In genomic region chr3:63228677-63229076, GRCh38 we compare ENCODE assay signal across 8 cellular contexts. TPM values are rescaled to one million over a fixed set of nuclear protein-coding genes. Genes with fewer than 3 reads are reported as not detected.
DNase-seq lines count a peak whose midpoint lies in the region; ATAC-seq and TF ChIP-seq lines count a peak whose summit lies in the region.

No MANE protein-coding gene starts in this region.

- H3K27me3 Mint-ChIP-seq in progenitor cell of endocrine pancreas, result no peaks in the 10 kb centered on the region

- no peak overlapping the region for H3K4me3 ChIP-seq in Panc1 (ENCODE audit: low read depth in 2 of 2, low read length in 2 of 2)

- peak; percentile 74 for DNase-seq in DMS53 (lab: John Stamatoyannopoulos, UW)
- peak; percentile 48 for DNase-seq in HT-29 (ENCODE audit: low spot score)
- DNase-seq in Panc1 (ENCODE audit: low read depth, low spot score), result peak; percentile 4
- DNase-seq in fibroblast of peridontal ligament (ENCODE audit: extremely low read depth), result peak; percentile 57
- no peak for DNase-seq in progenitor cell of endocrine pancreas (ENCODE audit: low spot score, unreplicated experiment)
- no peak for DNase-seq in occipital lobe (lab: John Stamatoyannopoulos, UW)
- DNase-seq in foreskin melanocyte, result no peak

- no peaks in the 10 kb centered on the region for H3K36me3 ChIP-seq in Panc1 (ENCODE audit: control insufficient read depth, insufficient read depth, low read length)

- ATAC-seq in GM19463 (IDR thresholded peaks at IDR 0.05; ENCODE audit: unreplicated experiment) (peak; percentile 93), Panc1 (no peak)

- H3K27me3 ChIP-seq in Panc1 (ENCODE audit: control insufficient read depth, insufficient read depth, low read length), result no peaks in the 10 kb centered on the region

- intact Hi-C loops in Panc1 (cut with micrococcal nuclease; ENCODE audit: unreplicated experiment), result no loop called here

- H3K27ac ChIP-seq in Panc1 (ENCODE audit: low read length), result no peak overlapping the region

- POLR2A ChIA-PET in Panc1 (lab: Charles Lee), result no interaction called here

- in situ Hi-C loops in Panc1 (cut with HindIII; ENCODE audit: low pct_unique_long_range_greater_than_20kb, low sequenced_read_pairs), result no loop called here

- H3K4me3 Mint-ChIP-seq in progenitor cell of endocrine pancreas (ENCODE audit: low read depth), result no peak overlapping the region

- H3K9me3 Mint-ChIP-seq in progenitor cell of endocrine pancreas (ENCODE audit: low read depth), result no peaks in the 10 kb centered on the region

- TF ChIP-seq CTCF in Panc1 (IDR thresholded peaks at IDR 0.05), result peak; percentile 33; the same call in 1 of the 2 replicates
- peak; percentile 73 for TF ChIP-seq CTCF in progenitor cell of endocrine pancreas (IDR thresholded peaks at IDR 0.05; ENCODE audit: unreplicated experiment)

- no peaks in the 10 kb centered on the region for H3K36me3 Mint-ChIP-seq in progenitor cell of endocrine pancreas (ENCODE audit: insufficient read depth)

- H3K27ac Mint-ChIP-seq in progenitor cell of endocrine pancreas, result no peak overlapping the region

- no peaks in the 10 kb centered on the region for H3K4me1 ChIP-seq in Panc1 (ENCODE audit: control insufficient read depth, insufficient read depth, low read length)

- CTCF ChIA-PET in Panc1 (lab: Charles Lee), result no interaction called here

- no peaks in the 10 kb centered on the region for H3K9me3 ChIP-seq in Panc1 (ENCODE audit: control insufficient read depth, insufficient read depth, low read depth, low read length)

- H3K4me1 Mint-ChIP-seq in progenitor cell of endocrine pancreas (ENCODE audit: low read depth), result peaks cover 2% of the 10 kb centered on the region

- BruUV-seq in Panc1 (replicated peaks; lab: Mats Ljungman, UMichigan), result no TSS peak

RNA-seq across cellular contexts. Expression of gene SYNPR, which starts 49.4 kb away (rescaled TPM):
- not detected in 2 replicates for total RNA-seq in HT-29 (2014; rRNA removed; shearing (Covaris generic))
- total RNA-seq in Panc1 (2021; ENCODE audit: unreplicated experiment) (not detected), progenitor cell of endocrine pancreas (13.2 and 13.3 TPM in 2 replicates), occipital lobe (56.5 TPM)
- polyA plus RNA-seq in Panc1 (2012; ENCODE audit: insufficient read length), result not detected

Comparison
In these comparisons a context has a peak if more than half of its experiments do, and no peak if none do; other contexts are left out.
1. DNase-seq: peak in DMS53 (single experiment), HT-29 (single experiment), Panc1 (single experiment) and fibroblast of peridontal ligament (single experiment); none in progenitor cell of endocrine pancreas (single experiment), occipital lobe (single experiment) and foreskin melanocyte (single experiment).
2. RNA of gene SYNPR, which starts 49.4 kb away (total RNA-seq): 56.5 TPM in occipital lobe (single experiment) and 13.2 to 13.3 TPM in progenitor cell of endocrine pancreas; not detected in HT-29 and not detected in Panc1 (single experiment); every median in the first group is over 10 times any median in the second.